ENCODE assay signal across 21 cellular contexts in genomic region chr12:126899926-126900792, GRCh38.
DNase-seq lines count a peak whose midpoint lies in the region; FAIRE-seq and TF ChIP-seq lines count a peak whose summit lies in the region.
"Had no signal": no experiment of that assay in that cellular context is flagged by ENCODE, and none has a peak within 500 bp of the region (broad histone marks: within the 10 kb centered on the region; RNA-seq: fewer than 3 reads in every experiment).

No MANE protein-coding gene starts in this region.

- H3K27me3 Mint-ChIP-seq in endodermal cell (ENCODE audit: insufficient read depth) = peaks cover 12% of the 10 kb centered on the region

- TF ChIP-seq CTCF in H1 (IDR thresholded peaks at IDR 0.05; ENCODE audit: control extremely low read depth in 1 of 3, insufficient read depth in 1 of 3, low read depth in 1 of 3, low read length in 3 of 3) (no peak), endodermal cell (conservative IDR thresholded peaks at IDR 0.05) (no peak)

- no peak overlapping the region for H3K4ac ChIP-seq in H1 (replicated peaks; ENCODE audit: insufficient read length, low read depth, low read length)

- TF ChIP-seq EP300 in H1 (IDR thresholded peaks at IDR 0.05; ENCODE audit: borderline replicate concordance in 1 of 2, low read depth in 2 of 2, low read length in 2 of 2) = no peak

- no peak overlapping the region for H2BK20ac ChIP-seq in H1 (ENCODE audit: low read length)

- H3K4me3 Mint-ChIP-seq in endodermal cell = no peak overlapping the region
- H3K4me3 Mint-ChIP-seq: CD4-positive, alpha-beta memory T cell had no signal

- H3K27ac ChIP-seq in H1 (ENCODE audit: low read depth, low read length) (no peak overlapping the region), endodermal cell (ENCODE audit: low read depth, low read length) (no peak overlapping the region)

- no peak overlapping the region for H4K5ac ChIP-seq in H1 (ENCODE audit: insufficient read length, low read depth, low read length)

- no peak overlapping the region for H3K14ac ChIP-seq in H1 (ENCODE audit: insufficient read length)

- no peaks in the 10 kb centered on the region for H3K79me2 ChIP-seq in H1 (ENCODE audit: control insufficient read depth in 1 of 2, insufficient read depth in 2 of 2, low read length in 2 of 2)

- H2BK120ac ChIP-seq in H1 (replicated peaks; ENCODE audit: low read depth, low read length) = no peak overlapping the region

- no peaks in the 10 kb centered on the region for H3K9me3 Mint-ChIP-seq in endodermal cell

- H3K79me1 ChIP-seq in H1 (ENCODE audit: low read depth, low read length) = no peaks in the 10 kb centered on the region

- H3K27ac Mint-ChIP-seq in endodermal cell = no peak overlapping the region

- H4K91ac ChIP-seq in H1 (replicated peaks; ENCODE audit: insufficient read length, low read length) = peak overlapping the region; percentile 46

- no peak overlapping the region for H3K4me2 ChIP-seq in H1 (ENCODE audit: insufficient read depth in 1 of 2, low read depth in 2 of 2, low read length in 2 of 2)
- H3K4me2 ChIP-seq: SK-N-SH had no signal

- H3K56ac ChIP-seq in H1 (replicated peaks; ENCODE audit: insufficient read length, low read depth, low read length) = no peak overlapping the region

- H3K9ac ChIP-seq in H1 (replicated peaks in 1 of 4; ENCODE audit: extremely low read depth in 1 of 4, low read depth in 3 of 4, low read length in 3 of 4) = no peak overlapping the region
- H3K9ac ChIP-seq in endodermal cell (ENCODE audit: extremely low read depth, low read length, poor library complexity, severe bottlenecking) = no peak overlapping the region
- H3K9ac ChIP-seq: BLaER1 treated with 17β-estradiol and CSF1 and Interleukin-3, amounts not matched to agents 10 nM and 100 nM; SK-N-SH had no signal

- DNase-seq in NCI-H345 (lab: John Stamatoyannopoulos, UW) = peak; percentile 8
- no peak for DNase-seq in NCI-H345 treated with DMSO at 0.1 percent for 48 hours (lab: John Stamatoyannopoulos, UW; ENCODE audit: unreplicated experiment)
- peak; percentile 25 for DNase-seq in NCI-H774 (lab: John Stamatoyannopoulos, UW)
- no peak for DNase-seq in H1 (ENCODE audit: low read depth in 1 of 2, low spot score in 2 of 2)
- no peak for DNase-seq in endodermal cell
- DNase-seq in DMS79 treated with DMSO at 0.1 percent for 48 hours (lab: John Stamatoyannopoulos, UW) = no peak
- DNase-seq in hippocampal formation (lab: John Stamatoyannopoulos, UW) = no peak
- DNase-seq in DMS 273 treated with DMSO at 0.1 percent for 48 hours (lab: John Stamatoyannopoulos, UW) = no peak
- DNase-seq: 8988T; Calu3; CD4-positive, alpha-beta memory T cell; MG63; NCI-H146; NCI-H2171; NCI-H446 treated with DMSO at 0.1 percent for 48 hours; PC-3; Right ventricle myocardium superior; SK-N-SH; T-helper 2 cell had no signal

- H2BK12ac ChIP-seq in H1 (ENCODE audit: low read depth, low read length) = peak overlapping the region; percentile 44; the same call in 1 of the 2 replicates

- CTCF ChIA-PET in H1 (lab: Charles Lee; ENCODE audit: partially characterized antibody) = interaction anchor here (1.3 kb wide), 1 partner anchor 26 kb away, joined by 3 read pairs; no protein-coding TSS in a partner anchor

- no peaks in the 10 kb centered on the region for H3K23me2 ChIP-seq in H1 (ENCODE audit: low read depth, low read length)

- WGBS in H1 (ENCODE audit: extremely low coverage in 1 of 2, insufficient coverage in 1 of 2, insufficient read length in 1 of 2, insufficient replicate concordance in 2 of 2, low coverage in 1 of 2, low lambda C conversion rate in 2 of 2, missing lambda C conversion rate in 1 of 2), 2 experiments = 90% methylated on average over 29 of the region's 31 CpGs; no CpG with 5 or more reads in 1 of the 2 experiments
- 89 to 94% methylated on average over 25 to 31 of the region's 31 CpGs for WGBS in endodermal cell (ENCODE audit: insufficient coverage in 1 of 2, insufficient read length in 1 of 2), 2 experiments

- no peaks in the 10 kb centered on the region for H3K36me3 ChIP-seq in H1 (ENCODE audit: control insufficient read depth in 2 of 4, insufficient read depth in 4 of 4, low read length in 3 of 4)
- H3K36me3 ChIP-seq in endodermal cell (ENCODE audit: control insufficient read depth, insufficient read depth, low read length) = no peaks in the 10 kb centered on the region
- H3K36me3 ChIP-seq: BLaER1 treated with 17β-estradiol and CSF1 and Interleukin-3, amounts not matched to agents 10 nM and 100 nM; MG63 had no signal

- H2AFZ ChIP-seq in H1 (ENCODE audit: low read length) = no peak overlapping the region

- no peak overlapping the region for H3K23ac ChIP-seq in H1 (ENCODE audit: insufficient read length)

- H3K36me3 Mint-ChIP-seq in endodermal cell (ENCODE audit: low read depth) = no peaks in the 10 kb centered on the region
- H3K36me3 Mint-ChIP-seq: CD4-positive, alpha-beta memory T cell had no signal

- no peak overlapping the region for H4K8ac ChIP-seq in H1 (ENCODE audit: extremely low read depth, insufficient read depth, low read length)

- peaks cover 25% of the 10 kb centered on the region for H3K4me1 Mint-ChIP-seq in endodermal cell

- no peak overlapping the region; the same call in 1 of the 2 replicates for H2BK5ac ChIP-seq in H1 (ENCODE audit: low read depth, low read length)

- no peaks in the 10 kb centered on the region for H4K20me1 ChIP-seq in H1 (replicated peaks in 1 of 2; ENCODE audit: control insufficient read depth in 1 of 2, insufficient read depth in 2 of 2, low read length in 2 of 2)
- H4K20me1 ChIP-seq: BLaER1 treated with 17β-estradiol and CSF1 and Interleukin-3, amounts not matched to agents 10 nM and 100 nM had no signal

- H2AK5ac ChIP-seq in H1 (ENCODE audit: low read depth, low read length) = peak overlapping the region; percentile 88; the same call in 1 of the 2 replicates

- H3K27me3 ChIP-seq in H1 (replicated peaks in 1 of 4; ENCODE audit: control insufficient read depth in 3 of 4, extremely low read depth in 1 of 4, insufficient read depth in 3 of 4, low read length in 3 of 4) (no peaks in the 10 kb centered on the region), endodermal cell (ENCODE audit: control insufficient read depth, insufficient read depth, low read length, poor library complexity, severe bottlenecking) (no peaks in the 10 kb centered on the region)
- H3K27me3 ChIP-seq: BLaER1 treated with 17β-estradiol and CSF1 and Interleukin-3, amounts not matched to agents 10 nM and 100 nM; MG63 had no signal

- H2BK15ac ChIP-seq in H1 (ENCODE audit: low read length) = no peak overlapping the region

- no peak for TF ChIP-seq POLR2A in H1 (IDR thresholded peaks at IDR 0.05; ENCODE audit: control extremely low read depth in 1 of 2, low read depth in 2 of 2, low read length in 2 of 2)

- FAIRE-seq in H1 (lab: Jason Lieb, UNC) = no peak
- FAIRE-seq: H54 had no signal

- POLR2A ChIA-PET in H1 (lab: Charles Lee; ENCODE audit: partially characterized antibody) = no interaction called here

- H3K18ac ChIP-seq in H1 (ENCODE audit: extremely low read depth, low read length) = no peak overlapping the region

- no peaks in the 10 kb centered on the region for H3K9me3 ChIP-seq in H1 (ENCODE audit: insufficient read depth in 2 of 2, low read depth in 1 of 2, low read length in 1 of 2)
- H3K9me3 ChIP-seq in endodermal cell (ENCODE audit: control insufficient read depth, low read length) = no peaks in the 10 kb centered on the region
- H3K9me3 ChIP-seq: BLaER1 treated with 17β-estradiol and CSF1 and Interleukin-3, amounts not matched to agents 10 nM and 100 nM; MG63; SK-N-SH had no signal

- no peak for TF ChIP-seq RAD21 in H1 (IDR thresholded peaks at IDR 0.05 in 1 of 2, conservative IDR thresholded peaks at IDR 0.05 in 1 of 2; ENCODE audit: low read depth in 2 of 2, low read length in 2 of 2)

- peaks cover 0 to 9% (median 4%) of the 10 kb centered on the region in 4 experiments; a peak in 3 of 7 replicates for H3K4me1 ChIP-seq in H1 (replicated peaks in 1 of 4; ENCODE audit: control insufficient read depth in 3 of 4, insufficient read depth in 4 of 4, low read length in 3 of 4)
- H3K4me1 ChIP-seq in endodermal cell (ENCODE audit: control insufficient read depth, insufficient read depth, low read length) = no peaks in the 10 kb centered on the region

- no peak overlapping the region for H3K4me3 ChIP-seq in H1 (ENCODE audit: extremely low read depth in 1 of 4, insufficient read depth in 2 of 4, low read depth in 3 of 4, low read length in 4 of 4)
- no peak overlapping the region for H3K4me3 ChIP-seq in endodermal cell (ENCODE audit: low read length)
- H3K4me3 ChIP-seq: BLaER1 treated with 17β-estradiol and CSF1 and Interleukin-3, amounts not matched to agents 10 nM and 100 nM; MG63 had no signal

TF ChIP-seq in H1, 55 proteins besides CTCF, POLR2A, EP300 and RAD21:
- TF ChIP-seq TAF7 (optimal IDR thresholded peaks at IDR 0.05; ENCODE audit: borderline replicate concordance, low read depth, low read length) = peak; percentile 70
- TF ChIP-seq RFX5 (IDR thresholded peaks at IDR 0.05; ENCODE audit: borderline replicate concordance, low read depth, low read length) = no peak
- no peak for TF ChIP-seq RXRA (IDR thresholded peaks at IDR 0.05; ENCODE audit: insufficient read depth, low read depth, low read length)
- no peak for TF ChIP-seq BCL11A (IDR thresholded peaks at IDR 0.05; ENCODE audit: low read depth in 2 of 2, low read length in 2 of 2)
- TF ChIP-seq TCF12 (IDR thresholded peaks at IDR 0.05; ENCODE audit: low read depth, low read length) = no peak
- no peak for TF ChIP-seq MAX (IDR thresholded peaks at IDR 0.05)
- TF ChIP-seq POLR2AphosphoS5 (IDR thresholded peaks at IDR 0.05; ENCODE audit: low read depth, low read length) = 0 out of 2 replicates have a peak, but pooled peaks have one; percentile 30

Comparison
In these comparisons a context has a peak if more than half of its experiments do, and no peak if none do; other contexts are left out.
1. DNase-seq: peak in NCI-H345 (single experiment) and NCI-H774 (single experiment); none in NCI-H345 treated with DMSO at 0.1 percent for 48 hours (single experiment), H1 (0 of 2), endodermal cell (single experiment), DMS79 treated with DMSO at 0.1 percent for 48 hours (single experiment), hippocampal formation (0 of 2) and DMS 273 treated with DMSO at 0.1 percent for 48 hours (single experiment).